ENCODE assay signal across 10 cellular contexts in the genomic region with DNA sequence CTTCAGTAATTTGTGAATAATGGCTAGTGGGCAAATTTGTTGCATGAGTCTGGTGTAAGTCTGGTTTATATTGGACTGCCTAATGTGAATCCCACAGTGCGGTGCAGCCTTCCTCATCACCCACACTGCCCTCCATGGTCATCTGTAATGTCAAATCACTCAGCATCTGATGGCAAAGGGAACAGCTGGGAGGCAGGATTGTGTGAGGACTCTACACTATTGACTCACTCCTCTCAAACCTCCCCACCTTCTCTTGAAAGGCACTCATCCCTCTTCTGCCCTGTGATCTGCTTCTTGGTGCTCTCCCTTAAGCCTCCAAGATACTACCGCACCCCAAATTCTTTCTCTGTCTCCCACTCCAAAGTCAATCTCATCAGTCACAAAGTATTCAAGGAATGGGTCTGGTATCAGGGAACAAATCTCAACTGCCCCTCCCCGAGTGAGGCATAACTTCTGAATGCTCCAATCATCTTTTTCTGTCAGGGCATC.
A peak's percentile ranks its signal among the peaks of the same experiment; 100 is the strongest.
DNase-seq lines count a peak whose midpoint lies in the region; ATAC-seq and TF ChIP-seq lines count a peak whose summit lies in the region.
"Had no signal": no experiment of that assay in that cellular context is flagged by ENCODE, and none has a peak within 500 bp of the region (broad histone marks: within the 10 kb centered on the region; RNA-seq: fewer than 3 reads in every experiment).

No MANE protein-coding gene starts in this region.

- TF ChIP-seq CTCF in type B pancreatic cell (conservative IDR thresholded peaks at IDR 0.05) (no peak), CD14-positive monocyte (IDR thresholded peaks at IDR 0.05) (no peak)

- H3K36me3 Mint-ChIP-seq in type B pancreatic cell (no peaks in the 10 kb centered on the region), CD14-positive monocyte (no peaks in the 10 kb centered on the region)

- H3K4me1 Mint-ChIP-seq in type B pancreatic cell (ENCODE audit: unreplicated experiment) (peaks cover 9% of the 10 kb centered on the region), CD14-positive monocyte (no peaks in the 10 kb centered on the region)

- H3K27me3 Mint-ChIP-seq in type B pancreatic cell (no peaks in the 10 kb centered on the region), CD14-positive monocyte (ENCODE audit: low read depth in 3 of 3) (no peaks in the 10 kb centered on the region)

- no peak for ATAC-seq in GM21528 (IDR thresholded peaks at IDR 0.05; ENCODE audit: low FRiP score, unreplicated experiment)
- ATAC-seq: mucosa of descending colon had no signal

- H3K4me3 Mint-ChIP-seq in type B pancreatic cell (no peak overlapping the region), CD14-positive monocyte (no peak overlapping the region)

- H3K9me3 Mint-ChIP-seq in type B pancreatic cell (no peaks in the 10 kb centered on the region), CD14-positive monocyte (no peaks in the 10 kb centered on the region)

- DNase-seq in NCI-H1417 (lab: John Stamatoyannopoulos, UW) (peak in 2 of 3 experiments; percentile 26 to 39), NCI-H1417 treated with DMSO at 0.1 percent for 48 hours (lab: John Stamatoyannopoulos, UW) (no peak), NCI-H82 (lab: John Stamatoyannopoulos, UW) (peak; percentile 86), glomerular visceral epithelial cell (ENCODE audit: extremely low spot score) (peak; percentile 16), type B pancreatic cell (ENCODE audit: extremely low spot score, unreplicated experiment) (no peak), CD14-positive monocyte (ENCODE audit: low spot score) (no peak)
- DNase-seq in activated CD8-positive, alpha-beta memory T cell treated with anti-CD3 and anti-CD28 coated beads for 24 hours, result no peak
- DNase-seq: mucosa of descending colon, NCI-H774 had no signal

- intact Hi-C loops in CD14-positive monocyte (cut with micrococcal nuclease), result no loop called here

- H3K27ac Mint-ChIP-seq in type B pancreatic cell (peak overlapping the region; percentile 63), CD14-positive monocyte (no peak overlapping the region)

Comparison
In these comparisons a context has a peak if more than half of its experiments do, and no peak if none do; other contexts are left out.
1. DNase-seq: peak in NCI-H1417 (2 of 3), NCI-H82 (single experiment) and glomerular visceral epithelial cell (single experiment); none in NCI-H1417 treated with DMSO at 0.1 percent for 48 hours (single experiment), type B pancreatic cell (single experiment), CD14-positive monocyte (single experiment) and activated CD8-positive, alpha-beta memory T cell treated with anti-CD3 and anti-CD28 coated beads for 24 hours (single experiment).